Comparison of ENCODE assay signal across 13 cellular contexts in the genomic region with DNA sequence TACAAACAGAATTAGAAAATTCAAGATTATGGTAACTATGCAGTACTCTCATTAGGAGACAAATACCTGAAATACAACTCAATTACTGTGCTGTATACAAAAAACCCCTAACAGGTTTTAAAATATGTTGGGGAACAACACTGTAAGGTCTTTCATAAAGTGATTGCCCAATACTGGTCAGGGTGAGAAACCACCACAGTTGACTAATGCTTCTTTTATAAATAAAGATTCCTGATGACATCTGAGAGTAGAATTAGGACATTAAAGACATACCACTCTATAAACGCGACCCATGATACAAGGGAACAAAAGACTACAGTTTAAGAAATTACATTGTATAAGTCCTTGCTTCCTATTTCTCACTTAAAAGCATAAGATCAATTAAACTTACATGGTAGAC. TPM values are rescaled to one million over a fixed set of nuclear protein-coding genes. Genes with fewer than 3 reads are reported as not detected.
DNase-seq lines count a peak whose midpoint lies in the region; ATAC-seq and TF ChIP-seq lines count a peak whose summit lies in the region.
"Had no signal": no experiment of that assay in that cellular context is flagged by ENCODE, and none has a peak within 500 bp of the region (broad histone marks: within the 10 kb centered on the region; RNA-seq: fewer than 3 reads in every experiment).

No MANE protein-coding gene starts in this region.

- H3K9me3 ChIP-seq in adipocyte (ENCODE audit: control insufficient read depth, low read length) (no peaks in the 10 kb centered on the region), smooth muscle cell (replicated peaks; ENCODE audit: low read depth) (no peaks in the 10 kb centered on the region)
- H3K9me3 ChIP-seq: Peyer's patch had no signal

- H3K4me1 ChIP-seq in adipocyte (ENCODE audit: control insufficient read depth, insufficient read depth, low read length) (peaks cover 16% of the 10 kb centered on the region), smooth muscle cell (ENCODE audit: low read depth) (peaks cover 20% of the 10 kb centered on the region)
- H3K4me1 ChIP-seq: Peyer's patch had no signal

- DNase-seq in HFFc6 (peak; percentile 60), adipocyte (ENCODE audit: low read depth) (peak; percentile 76), foreskin melanocyte (peak; percentile 62), smooth muscle cell (lab: John Stamatoyannopoulos, UW; ENCODE audit: unreplicated experiment) (no peak), GM20000 (ENCODE audit: low spot score) (no peak), NCI-H2029 (lab: John Stamatoyannopoulos, UW) (no peak)
- DNase-seq in stimulated activated CD4-positive, alpha-beta T cell treated with anti-CD3 and anti-CD28 coated beads, Interleukin-4, amount 100 ng/mL, for 24 hours: no peak
- DNase-seq: activated B cell treated with CpG ODN at 0.5 μM for 24 hours; naive thymus-derived CD8-positive, alpha-beta T cell; stimulated activated naive CD8-positive, alpha-beta T cell treated with anti-CD3 and anti-CD28 coated beads, Interleukin-15, amount 100 ng/mL, for 72 hours had no signal

- H3F3A ChIP-seq in smooth muscle cell (ENCODE audit: low read depth): peaks cover 4% of the 10 kb centered on the region

- H3K9me3 Mint-ChIP-seq in HFFc6: no peaks in the 10 kb centered on the region
- H3K9me3 Mint-ChIP-seq: activated B cell treated with CpG ODN at 0.5 μM for 24 hours; activated T-helper 1 cell treated with anti-CD3 and anti-CD28 coated beads, Interleukin-12 subunit alpha, Interleukin-12 subunit beta, Interleukin-2, Interleukin-4 antibody, amounts not matched to agents 30 ng/mL and 10 ng/mL and 1 ng/mL, durations not matched to agents 14 hours and 24 hours and 36 hours; stimulated activated naive CD8-positive, alpha-beta T cell treated with anti-CD3 and anti-CD28 coated beads, Interleukin-15, amount 100 ng/mL, for 72 hours had no signal

- H3K4me3 Mint-ChIP-seq in HFFc6: peak overlapping the region; percentile 68; the same call in 1 of the 2 replicates
- H3K4me3 Mint-ChIP-seq: activated B cell treated with CpG ODN at 0.5 μM for 24 hours; activated T-helper 1 cell treated with anti-CD3 and anti-CD28 coated beads, Interleukin-12 subunit alpha, Interleukin-12 subunit beta, Interleukin-2, Interleukin-4 antibody, amounts not matched to agents 30 ng/mL and 10 ng/mL and 1 ng/mL, durations not matched to agents 14 hours and 24 hours and 36 hours; naive thymus-derived CD8-positive, alpha-beta T cell; stimulated activated naive CD8-positive, alpha-beta T cell treated with anti-CD3 and anti-CD28 coated beads, Interleukin-15, amount 100 ng/mL, for 72 hours had no signal

- 22% methylated on average over 2 of the region's 2 CpGs for WGBS in smooth muscle cell (ENCODE audit: low lambda C conversion rate)

- peak overlapping the region; percentile 92 for H3K27ac Mint-ChIP-seq in HFFc6
- H3K27ac Mint-ChIP-seq: activated B cell treated with CpG ODN at 0.5 μM for 24 hours; activated T-helper 1 cell treated with anti-CD3 and anti-CD28 coated beads, Interleukin-12 subunit alpha, Interleukin-12 subunit beta, Interleukin-2, Interleukin-4 antibody, amounts not matched to agents 30 ng/mL and 10 ng/mL and 1 ng/mL, durations not matched to agents 14 hours and 24 hours and 36 hours; naive thymus-derived CD8-positive, alpha-beta T cell; stimulated activated naive CD8-positive, alpha-beta T cell treated with anti-CD3 and anti-CD28 coated beads, Interleukin-15, amount 100 ng/mL, for 72 hours had no signal

- H3K27ac ChIP-seq in smooth muscle cell (ENCODE audit: low read depth): peak overlapping the region; percentile 94

- no peaks in the 10 kb centered on the region for H3K27me3 Mint-ChIP-seq in HFFc6 (ENCODE audit: insufficient read depth)
- H3K27me3 Mint-ChIP-seq: activated B cell treated with CpG ODN at 0.5 μM for 24 hours had no signal

- H3K36me3 ChIP-seq in adipocyte (ENCODE audit: control insufficient read depth, insufficient read depth, low read length, severe bottlenecking) (no peaks in the 10 kb centered on the region), smooth muscle cell (ENCODE audit: low read depth) (no peaks in the 10 kb centered on the region)
- H3K36me3 ChIP-seq: Peyer's patch had no signal

- TF ChIP-seq CTCF in HFFc6 (IDR thresholded peaks at IDR 0.05) (no peak), smooth muscle cell (IDR thresholded peaks at IDR 0.05; ENCODE audit: borderline replicate concordance, insufficient read depth, poor library complexity, severe bottlenecking) (no peak), GM20000 (IDR thresholded peaks at IDR 0.05; ENCODE audit: extremely low read depth, missing control alignments) (no peak)

- peaks cover 3% of the 10 kb centered on the region for H4K20me1 ChIP-seq in smooth muscle cell (ENCODE audit: low read depth)

- H2AFZ ChIP-seq in smooth muscle cell (ENCODE audit: low read depth): no peak overlapping the region

- H3K79me2 ChIP-seq in smooth muscle cell (ENCODE audit: low read depth): peaks cover 31% of the 10 kb centered on the region

- no peak for ATAC-seq in HG03571 (IDR thresholded peaks at IDR 0.05; ENCODE audit: unreplicated experiment)
- ATAC-seq: naive thymus-derived CD8-positive, alpha-beta T cell; stimulated activated naive CD8-positive, alpha-beta T cell treated with anti-CD3 and anti-CD28 coated beads, Interleukin-15, amount 100 ng/mL, for 72 hours had no signal

- H3K4me3 ChIP-seq in adipocyte (ENCODE audit: low read length): no peak overlapping the region
- no peak overlapping the region for H3K4me3 ChIP-seq in smooth muscle cell
- H3K4me3 ChIP-seq: Peyer's patch had no signal

- peaks cover 19% of the 10 kb centered on the region for H3K4me1 Mint-ChIP-seq in HFFc6 (ENCODE audit: low read depth)
- H3K4me1 Mint-ChIP-seq: activated B cell treated with CpG ODN at 0.5 μM for 24 hours; stimulated activated naive CD8-positive, alpha-beta T cell treated with anti-CD3 and anti-CD28 coated beads, Interleukin-15, amount 100 ng/mL, for 72 hours had no signal

- no peak overlapping the region for H3K9ac ChIP-seq in adipocyte (ENCODE audit: low read length)
- H3K9ac ChIP-seq in smooth muscle cell (ENCODE audit: low read depth): peak overlapping the region; percentile 77

- H3K36me3 Mint-ChIP-seq in HFFc6 (ENCODE audit: low read depth): no peaks in the 10 kb centered on the region
- H3K36me3 Mint-ChIP-seq: naive thymus-derived CD8-positive, alpha-beta T cell had no signal

- peak overlapping the region; percentile 67 for H3K4me2 ChIP-seq in smooth muscle cell

- H3K27me3 ChIP-seq in adipocyte (replicated peaks; ENCODE audit: control insufficient read depth, insufficient read depth, low read length) (no peaks in the 10 kb centered on the region), smooth muscle cell (ENCODE audit: low read depth) (no peaks in the 10 kb centered on the region)
- H3K27me3 ChIP-seq: Peyer's patch had no signal

RNA-seq across cellular contexts. Expression of a gene that starts 52.5 kb away (rescaled TPM):
- 1 to 10 TPM in 2 of 6 experiments, under 1 TPM in 4; 0.27 to 5.3 (median 0.84) TPM for total RNA-seq in HFFc6 (2021; fragmentation: NEBNext Ultra II Directional; extraction: Animal tissue kit (Norgen Biotek cat#: 25700))
- total RNA-seq in smooth muscle cell: 36.4 and 43.8 TPM in 2 replicates
- 19.9 and 21.8 TPM in 2 replicates for polyA plus RNA-seq in smooth muscle cell
- total RNA-seq: activated T-helper 1 cell treated with anti-CD3 and anti-CD28 coated beads, Interleukin-12 subunit alpha, Interleukin-12 subunit beta, Interleukin-2, Interleukin-4 antibody, amounts not matched to agents 30 ng/mL and 10 ng/mL and 1 ng/mL, durations not matched to agents 14 hours and 24 hours and 36 hours had no signal
- polyA plus RNA-seq: naive thymus-derived CD8-positive, alpha-beta T cell had no signal

Comparison
In these comparisons a context has a peak if more than half of its experiments do, and no peak if none do; other contexts are left out.
1. DNase-seq: peak in HFFc6 (single experiment), adipocyte (single experiment) and foreskin melanocyte (single experiment); none in smooth muscle cell (single experiment), stimulated activated CD4-positive, alpha-beta T cell treated with anti-CD3 and anti-CD28 coated beads, Interleukin-4, amount 100 ng/mL, for 24 hours (single experiment), GM20000 (single experiment) and NCI-H2029 (single experiment).